In genomic region chr6:83601119-83601518, GRCh38 we compare ENCODE assay signal across 1 cellular context.
TF ChIP-seq lines count a peak whose summit lies in the region.

No MANE protein-coding gene starts in this region.

TF ChIP-seq in IMR-90, 13 proteins besides CTCF, POLR2A, EP300 and RAD21:
- no peak for TF ChIP-seq MXI1 (IDR thresholded peaks at IDR 0.05; ENCODE audit: borderline replicate concordance, low read depth, low read length)
- TF ChIP-seq FOS (IDR thresholded peaks at IDR 0.05; ENCODE audit: low read depth, low read length): no peak
- no peak for TF ChIP-seq USF2 (IDR thresholded peaks at IDR 0.05; ENCODE audit: low read depth, low read length)
- TF ChIP-seq RCOR1 (IDR thresholded peaks at IDR 0.05; ENCODE audit: insufficient replicate concordance, low read length): no peak
- TF ChIP-seq BHLHE40 (IDR thresholded peaks at IDR 0.05; ENCODE audit: low read depth, low read length): no peak
- no peak for TF ChIP-seq MAFK (IDR thresholded peaks at IDR 0.05; ENCODE audit: low read depth, low read length)
